27 cellular contexts compared by ENCODE assay signal in genomic region chr7:109986701-109987100, GRCh38.
DNase-seq lines count a peak whose midpoint lies in the region; FAIRE-seq and TF ChIP-seq lines count a peak whose summit lies in the region.
"Had no signal": no experiment of that assay in that cellular context is flagged by ENCODE, and none has a peak within 500 bp of the region (broad histone marks: within the 10 kb centered on the region; RNA-seq: fewer than 3 reads in every experiment).

No MANE protein-coding gene starts in this region.

- no peak overlapping the region for H3K56ac ChIP-seq in H1 (replicated peaks; ENCODE audit: insufficient read length, low read depth, low read length)

- TF ChIP-seq POLR2A in H1 (IDR thresholded peaks at IDR 0.05; ENCODE audit: control extremely low read depth in 1 of 2, low read depth in 2 of 2, low read length in 2 of 2): no peak

- H3K79me1 ChIP-seq in H1 (ENCODE audit: low read depth, low read length): no peaks in the 10 kb centered on the region

- H3K4me3 Mint-ChIP-seq in glutamatergic neuron (ENCODE audit: unreplicated experiment): no peak overlapping the region

- 75% methylated on average over 2 of the region's 2 CpGs; no CpG with 5 or more reads in 1 of the 2 experiments for WGBS in H1 (ENCODE audit: extremely low coverage in 1 of 2, insufficient coverage in 1 of 2, insufficient read length in 1 of 2, insufficient replicate concordance in 2 of 2, low coverage in 1 of 2, low lambda C conversion rate in 2 of 2, missing lambda C conversion rate in 1 of 2), 2 experiments

- TF ChIP-seq CTCF in H1 (IDR thresholded peaks at IDR 0.05; ENCODE audit: control extremely low read depth in 1 of 3, insufficient read depth in 1 of 3, low read depth in 1 of 3, low read length in 3 of 3) (no peak), glutamatergic neuron (IDR thresholded peaks at IDR 0.05; ENCODE audit: partially characterized antibody, unreplicated experiment) (no peak)

- H3K36me3 Mint-ChIP-seq in glutamatergic neuron (ENCODE audit: unreplicated experiment): peaks cover 7% of the 10 kb centered on the region

- CTCF ChIA-PET in H1 (lab: Charles Lee; ENCODE audit: partially characterized antibody): no interaction called here

- FAIRE-seq in H1 (lab: Jason Lieb, UNC): no peak
- FAIRE-seq: GM18507, HTR-8/SVneo, K562, RCC 7860 had no signal

- H3K27ac ChIP-seq in H1 (ENCODE audit: low read depth, low read length): no peak overlapping the region
- H3K27ac ChIP-seq: GM23248 had no signal

- no peaks in the 10 kb centered on the region for H3K23me2 ChIP-seq in H1 (ENCODE audit: low read depth, low read length)

- H4K8ac ChIP-seq in H1 (ENCODE audit: extremely low read depth, insufficient read depth, low read length): no peak overlapping the region

- DNase-seq in H4 (ENCODE audit: low spot score) (peak; percentile 13), H1 (ENCODE audit: low read depth in 1 of 2, low spot score in 2 of 2) (no peak), smooth muscle cell of the brain vasculature (ENCODE audit: low read depth, low spot score) (peak; percentile 40), glutamatergic neuron (no peak), AG08396 (ENCODE audit: low spot score) (no peak)
- no peak for DNase-seq in stimulated activated CD4-positive, alpha-beta T cell treated with anti-CD3 and anti-CD28 coated beads, Interleukin-2, amount 100 ng/mL, for 24 hours
- DNase-seq: 8988T, ACHN, DMS53, GM23248, HCEC 1CT, Kasumi-1, NCI-H1092 treated with DMSO at 0.1 percent for 48 hours, NCI-H1436, NCI-H187, NCI-H2081 treated with DMSO at 0.1 percent for 48 hours, NCI-H2171, NCI-H226, NCI-H510A, NCI-H69, OCI-M1, SIG-M5 had no signal

- H3K14ac ChIP-seq in H1 (ENCODE audit: insufficient read length): no peak overlapping the region

- H2BK12ac ChIP-seq in H1 (ENCODE audit: low read depth, low read length): no peak overlapping the region

- no peaks in the 10 kb centered on the region for H3K79me2 ChIP-seq in H1 (ENCODE audit: control insufficient read depth in 1 of 2, insufficient read depth in 2 of 2, low read length in 2 of 2)

- H3K4me1 Mint-ChIP-seq in glutamatergic neuron (ENCODE audit: low read depth, unreplicated experiment): no peaks in the 10 kb centered on the region

- no peak overlapping the region for H3K4me3 ChIP-seq in H1 (ENCODE audit: extremely low read depth in 1 of 4, insufficient read depth in 2 of 4, low read depth in 3 of 4, low read length in 4 of 4)
- no peak overlapping the region for H3K4me3 ChIP-seq in neuron (ENCODE audit: low read length)
- H3K4me3 ChIP-seq: GM23248, K562 had no signal

- no peak overlapping the region for H2BK120ac ChIP-seq in H1 (replicated peaks; ENCODE audit: low read depth, low read length)

- H3K36me3 ChIP-seq in H1 (ENCODE audit: control insufficient read depth in 2 of 4, insufficient read depth in 4 of 4, low read length in 3 of 4) (peaks cover 0 to 4% (median 0%) of the 10 kb centered on the region in 4 experiments; a peak in 1 of 8 replicates), neuron (ENCODE audit: insufficient read depth, low read length) (no peaks in the 10 kb centered on the region)

- H2AK5ac ChIP-seq in H1 (ENCODE audit: low read depth, low read length): no peak overlapping the region

- H3K9me3 Mint-ChIP-seq in glutamatergic neuron (ENCODE audit: unreplicated experiment): no peaks in the 10 kb centered on the region

- H3K4me1 ChIP-seq in H1 (replicated peaks in 1 of 4; ENCODE audit: control insufficient read depth in 3 of 4, insufficient read depth in 4 of 4, low read length in 3 of 4) (no peaks in the 10 kb centered on the region), neuron (ENCODE audit: insufficient read depth, low read length) (peaks cover 9% of the 10 kb centered on the region)

- no peaks in the 10 kb centered on the region for H3K27me3 Mint-ChIP-seq in glutamatergic neuron (ENCODE audit: unreplicated experiment)

- H3K9me3 ChIP-seq in H1 (ENCODE audit: insufficient read depth in 2 of 2, low read depth in 1 of 2, low read length in 1 of 2) (peaks cover 5% of the 10 kb centered on the region in 2 experiments; a peak in 2 of 4 replicates), neuron (ENCODE audit: low read length) (no peaks in the 10 kb centered on the region)

- H2BK15ac ChIP-seq in H1 (ENCODE audit: low read length): no peak overlapping the region

- H2BK5ac ChIP-seq in H1 (ENCODE audit: low read depth, low read length): no peak overlapping the region

- POLR2A ChIA-PET in H1 (lab: Charles Lee; ENCODE audit: partially characterized antibody): no interaction called here

- no peak overlapping the region for H2BK20ac ChIP-seq in H1 (ENCODE audit: low read length)

- H3K27me3 ChIP-seq in H1 (replicated peaks in 1 of 4; ENCODE audit: control insufficient read depth in 3 of 4, extremely low read depth in 1 of 4, insufficient read depth in 3 of 4, low read length in 3 of 4): no peaks in the 10 kb centered on the region
- H3K27me3 ChIP-seq in neuron (ENCODE audit: insufficient read depth, low read length): no peaks in the 10 kb centered on the region

- H3K27ac Mint-ChIP-seq in glutamatergic neuron (ENCODE audit: unreplicated experiment): no peak overlapping the region

- H3K4ac ChIP-seq in H1 (replicated peaks; ENCODE audit: insufficient read length, low read depth, low read length): no peak overlapping the region

- H4K91ac ChIP-seq in H1 (replicated peaks; ENCODE audit: insufficient read length, low read length): no peak overlapping the region

- no peak overlapping the region for H3K4me2 ChIP-seq in H1 (ENCODE audit: insufficient read depth in 1 of 2, low read depth in 2 of 2, low read length in 2 of 2)

- peak overlapping the region; percentile 18; the same call in 1 of the 2 replicates for H2AFZ ChIP-seq in H1 (ENCODE audit: low read length)
- H2AFZ ChIP-seq in neuron (ENCODE audit: low read depth, low read length): peak overlapping the region; percentile 14
- H2AFZ ChIP-seq: GM23248 had no signal

- no peak overlapping the region for H3K18ac ChIP-seq in H1 (ENCODE audit: extremely low read depth, low read length)

- H3K23ac ChIP-seq in H1 (ENCODE audit: insufficient read length): no peak overlapping the region

- H4K20me1 ChIP-seq in H1 (replicated peaks in 1 of 2; ENCODE audit: control insufficient read depth in 1 of 2, insufficient read depth in 2 of 2, low read length in 2 of 2): no peaks in the 10 kb centered on the region

- no peak for TF ChIP-seq RAD21 in H1 (IDR thresholded peaks at IDR 0.05 in 1 of 2, conservative IDR thresholded peaks at IDR 0.05 in 1 of 2; ENCODE audit: low read depth in 2 of 2, low read length in 2 of 2)

- TF ChIP-seq EP300 in H1 (IDR thresholded peaks at IDR 0.05; ENCODE audit: borderline replicate concordance in 1 of 2, low read depth in 2 of 2, low read length in 2 of 2): no peak

- no peak overlapping the region for H4K5ac ChIP-seq in H1 (ENCODE audit: insufficient read length, low read depth, low read length)

- H3K9ac ChIP-seq in H1 (replicated peaks in 1 of 4; ENCODE audit: extremely low read depth in 1 of 4, low read depth in 3 of 4, low read length in 3 of 4): no peak overlapping the region
- H3K9ac ChIP-seq: GM23248 had no signal

TF ChIP-seq in H1, 55 proteins besides CTCF, POLR2A, EP300 and RAD21:
- TF ChIP-seq TBP (IDR thresholded peaks at IDR 0.05; ENCODE audit: low read depth, low read length) (no peak), TEAD4 (IDR thresholded peaks at IDR 0.05; ENCODE audit: low read depth, low read length) (no peak), SIX5 (IDR thresholded peaks at IDR 0.05; ENCODE audit: low read depth, low read length) (no peak), FOSL1 (IDR thresholded peaks at IDR 0.05; ENCODE audit: insufficient read depth, low read depth, low read length) (no peak), ATF2 (IDR thresholded peaks at IDR 0.05; ENCODE audit: low read length) (no peak), SUZ12 (IDR thresholded peaks at IDR 0.05; ENCODE audit: low read length) (no peak), EGR1 (IDR thresholded peaks at IDR 0.05; ENCODE audit: borderline replicate concordance, low read depth, low read length) (no peak), HDAC2 (IDR thresholded peaks at IDR 0.05; ENCODE audit: borderline replicate concordance in 1 of 2, low read depth in 2 of 2, low read length in 2 of 2) (no peak), YY1 (IDR thresholded peaks at IDR 0.05; ENCODE audit: low read depth, low read length) (no peak), NANOG (IDR thresholded peaks at IDR 0.05; ENCODE audit: insufficient read depth, low read depth, low read length, poor library complexity, severe bottlenecking) (no peak), CBX8 (IDR thresholded peaks at IDR 0.05; ENCODE audit: borderline replicate concordance, low read depth, low read length) (no peak), SP2 (IDR thresholded peaks at IDR 0.05; ENCODE audit: low read length) (no peak), JUN (IDR thresholded peaks at IDR 0.05; ENCODE audit: low read depth, low read length) (no peak), EZH2 (IDR thresholded peaks at IDR 0.05; ENCODE audit: low read depth, low read length, severe bottlenecking) (no peak)

Comparison
In these comparisons a context has a peak if more than half of its experiments do, and no peak if none do; other contexts are left out.
1. DNase-seq: peak in H4 (single experiment) and smooth muscle cell of the brain vasculature (single experiment); none in H1 (0 of 2), glutamatergic neuron (single experiment), AG08396 (single experiment) and stimulated activated CD4-positive, alpha-beta T cell treated with anti-CD3 and anti-CD28 coated beads, Interleukin-2, amount 100 ng/mL, for 24 hours (0 of 2).